In genomic region chr15:69454953-69455352, GRCh38 we compare ENCODE assay signal across 9 cellular contexts.
DNase-seq lines count a peak whose midpoint lies in the region; ATAC-seq and TF ChIP-seq lines count a peak whose summit lies in the region.
"Had no signal": no experiment of that assay in that cellular context is flagged by ENCODE, and none has a peak within 500 bp of the region (broad histone marks: within the 10 kb centered on the region; RNA-seq: fewer than 3 reads in every experiment).

No MANE protein-coding gene starts in this region.

- in situ Hi-C loops in astrocyte of the spinal cord (cut with HindIII; ENCODE audit: low sequenced_read_pairs) = no loop called here

- H4K20me1 ChIP-seq in BLaER1 treated with 17β-estradiol and CSF1 and Interleukin-3, amounts not matched to agents 10 nM and 100 nM = peaks cover 37 to 73% (median 62%) of the 10 kb centered on the region in 11 experiments

- peaks cover 0 to 7% (median 0%) of the 10 kb centered on the region in 11 experiments; a peak in 5 of 22 replicates for H3K9me3 ChIP-seq in BLaER1 treated with 17β-estradiol and CSF1 and Interleukin-3, amounts not matched to agents 10 nM and 100 nM (replicated peaks in 1 of 11)
- H3K9me3 ChIP-seq in HUES48 (ENCODE audit: control insufficient read depth, insufficient read depth, low read length) (no peaks in the 10 kb centered on the region), muscle layer of duodenum (ENCODE audit: control insufficient read depth in 1 of 2, low read length in 2 of 2) (no peaks in the 10 kb centered on the region)

- peak overlapping the region in 9 of 11 experiments; percentile 14 to 99 (median 96); a peak in 15 of 22 replicates for H3K9ac ChIP-seq in BLaER1 treated with 17β-estradiol and CSF1 and Interleukin-3, amounts not matched to agents 10 nM and 100 nM
- peak overlapping the region; percentile 60 for H3K9ac ChIP-seq in HUES48 (ENCODE audit: low read depth, low read length)

- no peak for ATAC-seq in GM21619 (IDR thresholded peaks at IDR 0.05; ENCODE audit: unreplicated experiment)

- H3K4me1 ChIP-seq in BLaER1 treated with 17β-estradiol and CSF1 and Interleukin-3, amounts not matched to agents 10 nM and 100 nM = peaks cover 22 to 33% (median 25%) of the 10 kb centered on the region in 10 experiments
- H3K4me1 ChIP-seq in HUES48 (ENCODE audit: control insufficient read depth, insufficient read depth, low read length) (peaks cover 13% of the 10 kb centered on the region), muscle layer of duodenum (ENCODE audit: control insufficient read depth in 1 of 2, insufficient read depth in 2 of 2, low read length in 2 of 2) (peaks cover 9 to 28% of the 10 kb centered on the region in 2 donors)

- DNase-seq in astrocyte of the spinal cord (ENCODE audit: low read depth, low spot score) (no peak), NCI-H2171 treated with DMSO at 0.1 percent for 48 hours (lab: John Stamatoyannopoulos, UW) (no peak), NCI-H526 (lab: John Stamatoyannopoulos, UW) (no peak), D341Med (ENCODE audit: low spot score) (no peak)
- DNase-seq: NCI-H345 had no signal

- H3K27ac ChIP-seq in BLaER1 treated with 17β-estradiol and CSF1 and Interleukin-3, amounts not matched to agents 10 nM and 100 nM = no peak overlapping the region
- H3K27ac ChIP-seq in HUES48 (ENCODE audit: low read depth, low read length) (peak overlapping the region; percentile 31), muscle layer of duodenum (ENCODE audit: low read length) (no peak overlapping the region)

- TF ChIP-seq CTCF in astrocyte of the spinal cord (IDR thresholded peaks at IDR 0.05; ENCODE audit: low read depth, low read length) = no peak

- H3K4me3 ChIP-seq in BLaER1 treated with 17β-estradiol and CSF1 and Interleukin-3, amounts not matched to agents 10 nM and 100 nM = peak overlapping the region; percentile 75 to 99 (median 96); a peak in 17 of 20 replicates
- peak overlapping the region; percentile 96 for H3K4me3 ChIP-seq in HUES48 (ENCODE audit: low read depth, low read length)
- peak overlapping the region; percentile 88 for H3K4me3 ChIP-seq in astrocyte of the spinal cord (ENCODE audit: low read depth, low read length)
- peak overlapping the region; percentile 93 to 97 for H3K4me3 ChIP-seq in muscle layer of duodenum (ENCODE audit: low read depth in 1 of 2, low read length in 2 of 2)

- peaks cover 38 to 59% (median 49%) of the 10 kb centered on the region in 11 experiments for H3K36me3 ChIP-seq in BLaER1 treated with 17β-estradiol and CSF1 and Interleukin-3, amounts not matched to agents 10 nM and 100 nM
- H3K36me3 ChIP-seq in HUES48 (ENCODE audit: control insufficient read depth, insufficient read depth, low read length) (peaks cover 43% of the 10 kb centered on the region), muscle layer of duodenum (ENCODE audit: control insufficient read depth in 1 of 2, insufficient read depth in 2 of 2, low read length in 2 of 2) (peaks cover 19 to 27% of the 10 kb centered on the region in 2 donors)

- H3K27me3 ChIP-seq in BLaER1 treated with 17β-estradiol and CSF1 and Interleukin-3, amounts not matched to agents 10 nM and 100 nM = no peaks in the 10 kb centered on the region
- H3K27me3 ChIP-seq in HUES48 (ENCODE audit: control insufficient read depth, insufficient read depth, low read length) (no peaks in the 10 kb centered on the region), muscle layer of duodenum (ENCODE audit: low read depth, low read length) (no peaks in the 10 kb centered on the region)

- H3K4me2 ChIP-seq in BLaER1 treated with 17β-estradiol and CSF1 and Interleukin-3, amounts not matched to agents 10 nM and 100 nM = peak overlapping the region; percentile 76 to 98 (median 91)
